20 cellular contexts compared by ENCODE assay signal in the genomic region with DNA sequence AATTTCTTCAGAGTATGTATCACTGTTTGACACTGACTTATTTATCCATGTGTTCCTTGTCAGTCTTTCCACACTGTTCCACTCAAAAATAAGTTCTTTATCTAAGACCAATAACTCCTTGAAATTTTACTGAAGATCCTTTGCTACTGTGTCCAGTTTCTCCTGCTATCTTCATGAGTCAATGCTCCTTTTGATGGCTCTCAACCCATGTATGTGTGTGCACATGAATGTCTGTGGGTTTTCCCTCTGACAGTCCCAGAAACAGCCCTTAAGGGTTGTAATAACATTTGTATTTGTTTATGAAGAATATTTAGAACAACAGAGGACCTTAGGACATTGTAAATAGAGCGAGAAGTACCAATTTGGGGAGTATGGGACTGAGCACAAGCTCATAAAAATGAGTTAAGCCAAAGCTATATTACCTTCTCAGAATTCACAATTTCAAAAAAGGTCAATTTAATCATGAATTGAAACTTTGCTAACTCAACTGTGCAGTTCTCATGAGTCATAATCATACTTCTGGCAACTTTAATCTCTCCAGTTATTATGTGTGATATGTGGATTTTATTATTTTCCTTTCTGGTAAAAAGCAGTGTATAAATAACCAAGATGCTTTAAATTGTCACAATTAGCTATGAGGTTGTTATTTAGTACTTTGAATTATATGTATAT.
"Had no signal": no experiment of that assay in that cellular context is flagged by ENCODE, and none has a peak within 500 bp of the region (broad histone marks: within the 10 kb centered on the region; RNA-seq: fewer than 3 reads in every experiment).

No MANE protein-coding gene starts in this region.

- H3K27ac ChIP-seq: body of pancreas, colonic mucosa, right atrium auricular region, skin epidermis, tibial nerve, uterus had no signal

- DNase-seq: activated B cell treated with CpG ODN at 0.5 μM for 24 hours; activated CD4-positive, alpha-beta T cell treated with anti-CD3 and anti-CD28 coated beads for 48 hours; activated CD8-positive, alpha-beta T cell treated with anti-CD3 and anti-CD28 coated beads for 36 hours; activated effector memory CD4-positive, alpha-beta T cell treated with anti-CD3 and anti-CD28 coated beads, Interleukin-2, amount 50 U/mL, for 16 hours; activated T-cell treated with anti-CD3 and anti-CD28 coated beads, Interleukin-2, amount 50 U/mL, for 4 hours; amygdala; body of pancreas; caudate nucleus; colonic mucosa; kidney; left ventricle myocardium superior; mesendoderm; natural killer cell; posterior cingulate gyrus; stimulated activated CD4-positive, alpha-beta T cell treated with anti-CD3 and anti-CD28 coated beads, Interleukin-4, amount 100 ng/mL, for 24 hours; stimulated activated naive CD4-positive, alpha-beta T cell; uterus had no signal

- H3K27me3 ChIP-seq: body of pancreas, colonic mucosa, right atrium auricular region, tibial nerve, uterus had no signal

- H3K9me3 ChIP-seq: body of pancreas, colonic mucosa, right atrium auricular region, tibial nerve, uterus had no signal

- H3K36me3 ChIP-seq: colonic mucosa, right atrium auricular region, tibial nerve, uterus had no signal

- ATAC-seq: activated CD8-positive, alpha-beta T cell treated with anti-CD3 and anti-CD28 coated beads for 36 hours; activated T-cell treated with anti-CD3 and anti-CD28 coated beads, Interleukin-2, amount 50 U/mL, for 4 hours; body of pancreas; left ventricle myocardium superior; natural killer cell had no signal

- H3K4me1 ChIP-seq: body of pancreas, colonic mucosa, right atrium auricular region, tibial nerve, uterus had no signal

- H3K4me3 ChIP-seq: body of pancreas, colonic mucosa, right atrium auricular region, skin epidermis, tibial nerve, uterus had no signal
